Comparison of ENCODE assay signal across 14 cellular contexts in the genomic region with DNA sequence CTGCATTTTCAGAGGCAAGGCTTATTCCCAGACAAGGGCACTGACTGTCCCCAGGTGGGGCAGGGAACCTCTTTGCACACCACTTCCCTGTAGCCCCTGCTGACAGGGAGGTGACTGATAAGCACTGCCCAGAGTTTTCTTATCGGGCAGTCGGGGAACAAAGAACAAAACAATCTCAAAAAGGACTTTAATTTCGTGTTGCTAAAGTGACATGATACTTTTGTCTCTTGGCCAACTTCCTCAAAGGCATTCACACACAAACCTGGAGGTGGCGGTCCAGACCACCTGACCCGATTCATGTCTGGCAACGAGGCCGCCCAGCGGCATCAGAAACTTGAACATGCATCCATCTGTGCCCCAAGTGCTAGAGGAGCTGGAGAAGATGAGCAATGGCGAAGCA. TPM values are rescaled to one million over a fixed set of nuclear protein-coding genes. Genes with fewer than 3 reads are reported as not detected.
DNase-seq lines count a peak whose midpoint lies in the region; ATAC-seq, FAIRE-seq and TF ChIP-seq lines count a peak whose summit lies in the region.
"Had no signal": no experiment of that assay in that cellular context is flagged by ENCODE, and none has a peak within 500 bp of the region (broad histone marks: within the 10 kb centered on the region; RNA-seq: fewer than 3 reads in every experiment).

No MANE protein-coding gene starts in this region.

- ATAC-seq in HG03039 (IDR thresholded peaks at IDR 0.05; ENCODE audit: unreplicated experiment), result no peak
- ATAC-seq in activated CD4-positive, CD25-positive, alpha-beta regulatory T cell treated with anti-CD3 and anti-CD28 coated beads, Interleukin-2, amount 50 U/mL, for 24 hours, result no peak

- H3K4me1 ChIP-seq in H1 (replicated peaks in 1 of 4; ENCODE audit: control insufficient read depth in 3 of 4, insufficient read depth in 4 of 4, low read length in 3 of 4), result no peaks in the 10 kb centered on the region
- no peaks in the 10 kb centered on the region for H3K4me1 ChIP-seq in neuronal stem cell (ENCODE audit: control insufficient read depth in 2 of 2, insufficient read depth in 1 of 2, low read depth in 1 of 2, low read length in 2 of 2)

- H3K4ac ChIP-seq in H1 (replicated peaks; ENCODE audit: insufficient read length, low read depth, low read length), result no peak overlapping the region
- H3K4ac ChIP-seq in neuronal stem cell (ENCODE audit: low read length), result no peak overlapping the region

- H2BK15ac ChIP-seq in H1 (ENCODE audit: low read length) (no peak overlapping the region), neuronal stem cell (ENCODE audit: low read length) (no peak overlapping the region)

- FAIRE-seq in H1 (lab: Jason Lieb, UNC), result no peak
- FAIRE-seq: GM18507 had no signal

- DNase-seq in Calu3, result peak; percentile 61
- DNase-seq in NOMO-1 (lab: John Stamatoyannopoulos, UW; ENCODE audit: unreplicated experiment in 2 of 2), result peak; percentile 80 to 84
- DNase-seq in H1 (ENCODE audit: low read depth in 1 of 2, low spot score in 2 of 2), result no peak
- no peak for DNase-seq in neuronal stem cell (ENCODE audit: low spot score)
- DNase-seq in mesothelial cell of epicardium (ENCODE audit: low spot score in 2 of 2, unreplicated experiment in 2 of 2), result no peak
- no peak for DNase-seq in DMS114 treated with DMSO at 0.1 percent for 48 hours (lab: John Stamatoyannopoulos, UW; ENCODE audit: unreplicated experiment)
- DNase-seq: hippocampal formation; naive B cell; stimulated activated CD4-positive, alpha-beta T cell treated with anti-CD3 and anti-CD28 coated beads, Interleukin-4, amount 100 ng/mL, for 24 hours; T1000 had no signal

- H3K14ac ChIP-seq in H1 (ENCODE audit: insufficient read length) (no peak overlapping the region), neuronal stem cell (ENCODE audit: low read length) (peak overlapping the region; percentile 31)

- POLR2A ChIA-PET in H1 (lab: Charles Lee; ENCODE audit: partially characterized antibody), result no interaction called here

- H3K27me3 Mint-ChIP-seq in Calu3 (ENCODE audit: unreplicated experiment), result no peaks in the 10 kb centered on the region
- H3K27me3 Mint-ChIP-seq in mesothelial cell of epicardium (ENCODE audit: low read depth), result no peaks in the 10 kb centered on the region
- H3K27me3 Mint-ChIP-seq: naive B cell had no signal

- H3K56ac ChIP-seq in H1 (replicated peaks; ENCODE audit: insufficient read length, low read depth, low read length), result no peak overlapping the region

- TF ChIP-seq CTCF in Calu3 (IDR thresholded peaks at IDR 0.05; ENCODE audit: unreplicated experiment) (no peak), H1 (IDR thresholded peaks at IDR 0.05; ENCODE audit: control extremely low read depth in 1 of 3, insufficient read depth in 1 of 3, low read depth in 1 of 3, low read length in 3 of 3) (peak in 2 of 3 experiments; percentile 9 to 24; a peak in 3 of 4 replicates), mesothelial cell of epicardium (IDR thresholded peaks at IDR 0.05; ENCODE audit: unreplicated experiment) (no peak)

- H3K23ac ChIP-seq in H1 (ENCODE audit: insufficient read length), result no peak overlapping the region
- peak overlapping the region; percentile 67 for H3K23ac ChIP-seq in neuronal stem cell (ENCODE audit: low read depth, low read length, poor library complexity)

- H2BK120ac ChIP-seq in H1 (replicated peaks; ENCODE audit: low read depth, low read length) (no peak overlapping the region), neuronal stem cell (ENCODE audit: low read depth, low read length) (no peak overlapping the region)

- CTCF ChIA-PET in Calu3 (lab: Charles Lee), result interaction anchor here (0.6 to 1.9 kb wide), 7 partner anchors 12 to 259 kb away, joined by 3 to 12 read pairs (median 3); a partner anchor contains a TSS
- CTCF ChIA-PET in H1 (lab: Charles Lee; ENCODE audit: partially characterized antibody), result interaction anchor here (0.6 to 3.5 kb wide), 7 partner anchors 11 to 104 kb away, joined by 3 to 25 read pairs (median 3); no protein-coding TSS in a partner anchor

- H4K8ac ChIP-seq in H1 (ENCODE audit: extremely low read depth, insufficient read depth, low read length) (no peak overlapping the region; the same call in 1 of the 2 replicates), neuronal stem cell (ENCODE audit: low read depth, low read length) (no peak overlapping the region)

- no peak overlapping the region for H3K9ac ChIP-seq in H1 (replicated peaks in 1 of 4; ENCODE audit: extremely low read depth in 1 of 4, low read depth in 3 of 4, low read length in 3 of 4)
- H3K9ac ChIP-seq in neuronal stem cell (ENCODE audit: low read depth, low read length, poor library complexity), result no peak overlapping the region

- H3K4me1 Mint-ChIP-seq in Calu3 (ENCODE audit: low read depth, unreplicated experiment), result peaks cover 70% of the 10 kb centered on the region
- H3K4me1 Mint-ChIP-seq in mesothelial cell of epicardium, result peaks cover 6% of the 10 kb centered on the region

- no peak overlapping the region for H3K4me3 ChIP-seq in H1 (ENCODE audit: extremely low read depth in 1 of 4, insufficient read depth in 2 of 4, low read depth in 3 of 4, low read length in 4 of 4)
- no peak overlapping the region for H3K4me3 ChIP-seq in neuronal stem cell (ENCODE audit: low read length in 2 of 2)
- H3K4me3 ChIP-seq: thoracic aorta had no signal

- H2BK12ac ChIP-seq in H1 (ENCODE audit: low read depth, low read length) (no peak overlapping the region), neuronal stem cell (ENCODE audit: low read length) (no peak overlapping the region)

- H2AK5ac ChIP-seq in H1 (ENCODE audit: low read depth, low read length) (no peak overlapping the region), neuronal stem cell (ENCODE audit: low read depth, low read length) (no peak overlapping the region)

- no peak overlapping the region for H4K5ac ChIP-seq in H1 (ENCODE audit: insufficient read length, low read depth, low read length)

- intact Hi-C loops in Calu3 (cut with micrococcal nuclease; ENCODE audit: unreplicated experiment), result loop anchor here (1.0 kb wide), 1 partner anchor 104 kb away; no protein-coding TSS in a partner anchor

- H3K27ac Mint-ChIP-seq in Calu3 (ENCODE audit: unreplicated experiment), result peak overlapping the region; percentile 85
- no peak overlapping the region for H3K27ac Mint-ChIP-seq in mesothelial cell of epicardium

- H3K27ac ChIP-seq in H1 (ENCODE audit: low read depth, low read length), result no peak overlapping the region
- no peak overlapping the region for H3K27ac ChIP-seq in neuronal stem cell (replicated peaks; ENCODE audit: low read length)
- H3K27ac ChIP-seq: thoracic aorta had no signal

- H2BK5ac ChIP-seq in H1 (ENCODE audit: low read depth, low read length), result no peak overlapping the region
- H2BK5ac ChIP-seq in neuronal stem cell (ENCODE audit: low read length), result no peak overlapping the region

- peaks cover 94% of the 10 kb centered on the region for H3K36me3 Mint-ChIP-seq in Calu3 (ENCODE audit: insufficient read depth, unreplicated experiment)
- H3K36me3 Mint-ChIP-seq in mesothelial cell of epicardium, result peaks cover 40% of the 10 kb centered on the region

- 92% methylated on average over 9 of the region's 9 CpGs; no CpG with 5 or more reads in 1 of the 2 experiments for WGBS in H1 (ENCODE audit: extremely low coverage in 1 of 2, insufficient coverage in 1 of 2, insufficient read length in 1 of 2, insufficient replicate concordance in 2 of 2, low coverage in 1 of 2, low lambda C conversion rate in 2 of 2, missing lambda C conversion rate in 1 of 2), 2 experiments
- no CpG with 5 or more reads among the region's 9 CpGs for WGBS in neuronal stem cell (ENCODE audit: extremely low coverage in 2 of 2, insufficient read length in 2 of 2, insufficient replicate concordance in 1 of 2), 2 donors

- H3K18ac ChIP-seq in H1 (ENCODE audit: extremely low read depth, low read length) (no peak overlapping the region), neuronal stem cell (ENCODE audit: low read length) (no peak overlapping the region)

- H3K23me2 ChIP-seq in H1 (ENCODE audit: low read depth, low read length), result no peaks in the 10 kb centered on the region; the same call in 1 of the 2 replicates

- H3K79me1 ChIP-seq in H1 (ENCODE audit: low read depth, low read length) (no peaks in the 10 kb centered on the region), neuronal stem cell (ENCODE audit: low read depth, low read length) (peaks cover 9% of the 10 kb centered on the region)

- H3K9me3 Mint-ChIP-seq in Calu3 (ENCODE audit: low read depth, unreplicated experiment), result no peaks in the 10 kb centered on the region
- no peaks in the 10 kb centered on the region for H3K9me3 Mint-ChIP-seq in mesothelial cell of epicardium
- H3K9me3 Mint-ChIP-seq: naive B cell had no signal

- H3K9me3 ChIP-seq in H1 (ENCODE audit: insufficient read depth in 2 of 2, low read depth in 1 of 2, low read length in 1 of 2) (no peaks in the 10 kb centered on the region), neuronal stem cell (replicated peaks in 1 of 2; ENCODE audit: control insufficient read depth in 2 of 2, insufficient read depth in 1 of 2, low read depth in 1 of 2, low read length in 2 of 2) (no peaks in the 10 kb centered on the region)
- H3K9me3 ChIP-seq: thoracic aorta had no signal

- H3K27me3 ChIP-seq in H1 (replicated peaks in 1 of 4; ENCODE audit: control insufficient read depth in 3 of 4, extremely low read depth in 1 of 4, insufficient read depth in 3 of 4, low read length in 3 of 4) (no peaks in the 10 kb centered on the region), neuronal stem cell (ENCODE audit: control insufficient read depth in 3 of 3, insufficient read depth in 3 of 3, low read depth in 1 of 3, low read length in 3 of 3) (no peaks in the 10 kb centered on the region)

- no peak overlapping the region for H2BK20ac ChIP-seq in H1 (ENCODE audit: low read length)

- H3K36me3 ChIP-seq in H1 (ENCODE audit: control insufficient read depth in 2 of 4, insufficient read depth in 4 of 4, low read length in 3 of 4) (peaks cover 2 to 18% (median 7%) of the 10 kb centered on the region in 4 experiments; a peak in 7 of 8 replicates), neuronal stem cell (replicated peaks in 1 of 2; ENCODE audit: control insufficient read depth in 2 of 2, insufficient read depth in 2 of 2, low read length in 2 of 2) (peaks cover 11 to 77% of the 10 kb centered on the region in 2 donors)

- no peak for TF ChIP-seq EP300 in H1 (IDR thresholded peaks at IDR 0.05; ENCODE audit: borderline replicate concordance in 1 of 2, low read depth in 2 of 2, low read length in 2 of 2)

- H4K20me1 ChIP-seq in H1 (replicated peaks in 1 of 2; ENCODE audit: control insufficient read depth in 1 of 2, insufficient read depth in 2 of 2, low read length in 2 of 2), result peaks cover 0 to 8% of the 10 kb centered on the region in 2 experiments

- peaks cover 3 to 6% of the 10 kb centered on the region in 2 experiments; a peak in 2 of 4 replicates for H3K79me2 ChIP-seq in H1 (ENCODE audit: control insufficient read depth in 1 of 2, insufficient read depth in 2 of 2, low read length in 2 of 2)

- no TSS peak for BruUV-seq in Calu3 (replicated peaks; lab: Mats Ljungman, UMichigan)

- no peak overlapping the region for H2AFZ ChIP-seq in H1 (ENCODE audit: low read length)
- no peak overlapping the region for H2AFZ ChIP-seq in neuronal stem cell (ENCODE audit: low read length)

- H3K4me2 ChIP-seq in H1 (ENCODE audit: insufficient read depth in 1 of 2, low read depth in 2 of 2, low read length in 2 of 2), result no peak overlapping the region
- no peak overlapping the region for H3K4me2 ChIP-seq in neuronal stem cell (ENCODE audit: insufficient read depth, low read length, poor library complexity, severe bottlenecking)

- H3K4me3 Mint-ChIP-seq in Calu3 (ENCODE audit: low read depth, unreplicated experiment) (peak overlapping the region; percentile 29), mesothelial cell of epicardium (no peak overlapping the region)

- TF ChIP-seq RAD21 in H1 (IDR thresholded peaks at IDR 0.05 in 1 of 2, conservative IDR thresholded peaks at IDR 0.05 in 1 of 2; ENCODE audit: low read depth in 2 of 2, low read length in 2 of 2), result peak; percentile 36 to 50; a peak in 3 of 4 replicates

- H4K91ac ChIP-seq in H1 (replicated peaks; ENCODE audit: insufficient read length, low read length) (no peak overlapping the region), neuronal stem cell (ENCODE audit: low read depth, low read length, poor library complexity) (no peak overlapping the region)

- no peak for TF ChIP-seq POLR2A in H1 (IDR thresholded peaks at IDR 0.05; ENCODE audit: control extremely low read depth in 1 of 2, low read depth in 2 of 2, low read length in 2 of 2)

RNA-seq across cellular contexts. Expression of a gene that starts 28.9 kb away (rescaled TPM):
- 100 and 109 TPM in 2 replicates for total RNA-seq in Calu3 (2022)
- total RNA-seq in H1 (2021; fragmentation: NEBNext Ultra II Directional; extraction: Animal tissue kit (Norgen Biotek cat#: 25700)), result 40.5 and 43.5 TPM in 2 replicates
- polyA plus RNA-seq in H1 (2011; rRNA removed), result 56.3 and 125 TPM in 2 replicates
- polyA plus RNA-seq in H1 (2011; cell fraction: cytosol; rRNA removed), result 45.4 TPM
- polyA plus RNA-seq in H1 (2011; cell fraction: nucleus; rRNA removed), result 67.9 TPM
- 28.9 to 38.4 TPM (median 30.3 TPM) in 4 replicates for polyA plus RNA-seq in H1 (2012, experiment 1 of 2)
- 19.1 TPM for polyA plus RNA-seq in H1 (2012, experiment 2 of 2)
- 31.1 TPM for polyA plus RNA-seq in H1 (2013, experiment 1 of 2)
- 32.2 TPM for polyA plus RNA-seq in H1 (2013, experiment 2 of 2)
- polyA minus RNA-seq in H1 (2011; rRNA and poly(A)+ RNA removed), result 46.1 and 48.2 TPM in 2 replicates
- 21.2 TPM for polyA minus RNA-seq in H1 (2011; cell fraction: cytosol; rRNA and poly(A)+ RNA removed)
- 19.7 TPM for polyA minus RNA-seq in H1 (2011; cell fraction: nucleus; rRNA and poly(A)+ RNA removed)
- 32.5 TPM for polyA plus RNA-seq in neuronal stem cell (2013, experiment 1 of 2)
- 32.9 TPM for polyA plus RNA-seq in neuronal stem cell (2013, experiment 2 of 2)
- 45.4 to 47.9 TPM (median 45.7 TPM) in 3 replicates for total RNA-seq in mesothelial cell of epicardium

RNA-seq across cellular contexts. Expression of a gene that starts 45.2 kb away (rescaled TPM):
- total RNA-seq in Calu3 (2022), result 12.4 and 15.1 TPM in 2 replicates
- 5.8 and 6.1 TPM in 2 replicates for total RNA-seq in H1 (2021; fragmentation: NEBNext Ultra II Directional; extraction: Animal tissue kit (Norgen Biotek cat#: 25700))
- polyA plus RNA-seq in H1 (2011; rRNA removed), result 2.1 and 3.6 TPM in 2 replicates
- 2.9 TPM for polyA plus RNA-seq in H1 (2011; cell fraction: cytosol; rRNA removed)
- 4.0 TPM for polyA plus RNA-seq in H1 (2011; cell fraction: nucleus; rRNA removed)
- 3.0 to 5.0 TPM (median 4.1 TPM) in 4 replicates for polyA plus RNA-seq in H1 (2012, experiment 1 of 2)
- polyA plus RNA-seq in H1 (2012, experiment 2 of 2), result 8.6 TPM
- 3.0 TPM for polyA plus RNA-seq in H1 (2013, experiment 1 of 2)
- polyA plus RNA-seq in H1 (2013, experiment 2 of 2), result 3.0 TPM
- 7.2 and 7.6 TPM in 2 replicates for polyA minus RNA-seq in H1 (2011; rRNA and poly(A)+ RNA removed)
- 2.6 TPM for polyA minus RNA-seq in H1 (2011; cell fraction: cytosol; rRNA and poly(A)+ RNA removed)
- polyA minus RNA-seq in H1 (2011; cell fraction: nucleus; rRNA and poly(A)+ RNA removed), result 3.6 TPM
- polyA plus RNA-seq in neuronal stem cell (2013, experiment 1 of 2), result 4.4 TPM
- polyA plus RNA-seq in neuronal stem cell (2013, experiment 2 of 2), result 5.5 TPM
- total RNA-seq in mesothelial cell of epicardium, result 6.0 to 7.5 TPM (median 6.8 TPM) in 3 replicates

Comparison
In these comparisons a context has a peak if more than half of its experiments do, and no peak if none do; other contexts are left out.
1. DNase-seq: peak in Calu3 (single experiment) and NOMO-1 (2 of 2); none in H1 (0 of 2), neuronal stem cell (single experiment), mesothelial cell of epicardium (0 of 2) and DMS114 treated with DMSO at 0.1 percent for 48 hours (single experiment).
2. CTCF ChIP-seq: peak in H1 (2 of 3); none in Calu3 (single experiment) and mesothelial cell of epicardium (single experiment).